ENCODE assay signal across 13 cellular contexts in the genomic region with DNA sequence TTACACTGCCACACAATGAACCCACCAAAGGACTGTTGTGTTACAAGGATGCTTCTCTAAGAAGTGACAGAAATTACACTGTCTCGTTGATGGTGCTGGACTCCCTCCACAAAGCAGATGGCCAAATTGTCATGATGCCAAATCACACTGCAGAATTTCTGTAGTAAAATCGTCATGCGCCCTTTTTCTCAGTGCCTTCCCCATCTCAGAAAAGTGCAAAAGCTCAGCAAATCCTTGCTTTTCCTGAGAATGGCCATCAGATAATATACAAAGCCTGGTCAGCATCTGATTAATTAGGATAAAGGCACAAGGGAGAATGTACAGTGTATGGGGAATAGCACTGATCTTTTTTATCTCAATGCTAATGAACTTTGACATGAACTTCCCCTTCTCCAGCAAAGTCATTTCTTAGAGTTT.
DNase-seq lines count a peak whose midpoint lies in the region; ATAC-seq and TF ChIP-seq lines count a peak whose summit lies in the region.
"Had no signal": no experiment of that assay in that cellular context is flagged by ENCODE, and none has a peak within 500 bp of the region (broad histone marks: within the 10 kb centered on the region; RNA-seq: fewer than 3 reads in every experiment).

No MANE protein-coding gene starts in this region.

- H3K4me3 ChIP-seq in psoas muscle: peak overlapping the region; percentile 9

- H3K27me3 ChIP-seq in psoas muscle (ENCODE audit: insufficient read depth in 3 of 3, low read length in 2 of 3) (no peaks in the 10 kb centered on the region), foreskin keratinocyte (peaks cover 3% of the 10 kb centered on the region)
- H3K27me3 ChIP-seq: neutrophil had no signal

- no peak for ATAC-seq in psoas muscle
- ATAC-seq in foreskin keratinocyte: no peak

- peak overlapping the region in 3 of 5 experiments; percentile 78 to 91 (median 83) for H3K27ac Mint-ChIP-seq in brain
- H3K27ac Mint-ChIP-seq in activated CD4-positive, alpha-beta T cell treated with anti-CD3 and anti-CD28 coated beads, Interleukin-2, amount 10 ng/mL, durations not matched to agents 24 days and 14 days: no peak overlapping the region
- H3K27ac Mint-ChIP-seq: activated naive CD4-positive, alpha-beta T cell treated with anti-CD3 and anti-CD28 coated beads, Interleukin-2, amount 10 ng/mL, durations not matched to agents 7 days and 5 days; stimulated activated naive CD8-positive, alpha-beta T cell treated with anti-CD3 and anti-CD28 coated beads, Interleukin-15, Interleukin-2, amounts not matched to agents 100 ng/mL and 50 ng/mL, for 24 hours had no signal

- DNase-seq in NCI-H2029 (lab: John Stamatoyannopoulos, UW) (peak; percentile 24), NCI-H2029 treated with DMSO at 0.1 percent for 48 hours (lab: John Stamatoyannopoulos, UW) (no peak), NCI-H1092 (lab: John Stamatoyannopoulos, UW) (peak; percentile 6), psoas muscle (no peak), foreskin keratinocyte (no peak), NCI-H1105 (lab: John Stamatoyannopoulos, UW) (no peak)
- DNase-seq in activated CD4-positive, alpha-beta T cell treated with anti-CD3 and anti-CD28 coated beads, Interleukin-2, amount 10 ng/mL, durations not matched to agents 24 days and 14 days: no peak
- DNase-seq: 8988T; activated CD4-positive, alpha-beta T cell treated with anti-CD3 and anti-CD28 coated beads, Interleukin-2, amount 50 U/mL, for 48 hours; activated naive CD4-positive, alpha-beta T cell treated with anti-CD3 and anti-CD28 coated beads, Interleukin-2, amount 10 ng/mL, durations not matched to agents 7 days and 5 days had no signal

- H3K9me3 ChIP-seq in psoas muscle: no peaks in the 10 kb centered on the region
- H3K9me3 ChIP-seq: neutrophil had no signal

- no peaks in the 10 kb centered on the region for H3K27me3 Mint-ChIP-seq in brain
- no peaks in the 10 kb centered on the region for H3K27me3 Mint-ChIP-seq in activated CD4-positive, alpha-beta T cell treated with anti-CD3 and anti-CD28 coated beads, Interleukin-2, amount 10 ng/mL, durations not matched to agents 24 days and 14 days
- H3K27me3 Mint-ChIP-seq: activated naive CD4-positive, alpha-beta T cell treated with anti-CD3 and anti-CD28 coated beads, Interleukin-2, amount 10 ng/mL, durations not matched to agents 7 days and 5 days; stimulated activated naive CD8-positive, alpha-beta T cell treated with anti-CD3 and anti-CD28 coated beads, Interleukin-15, Interleukin-2, amounts not matched to agents 100 ng/mL and 50 ng/mL, for 24 hours had no signal

- H3K4me1 Mint-ChIP-seq in brain: peaks cover 78% of the 10 kb centered on the region
- H3K4me1 Mint-ChIP-seq in activated CD4-positive, alpha-beta T cell treated with anti-CD3 and anti-CD28 coated beads, Interleukin-2, amount 10 ng/mL, durations not matched to agents 24 days and 14 days: peaks cover 1% of the 10 kb centered on the region
- H3K4me1 Mint-ChIP-seq: activated naive CD4-positive, alpha-beta T cell treated with anti-CD3 and anti-CD28 coated beads, Interleukin-2, amount 10 ng/mL, durations not matched to agents 7 days and 5 days had no signal

- peaks cover 10% of the 10 kb centered on the region for H3K4me1 ChIP-seq in psoas muscle
- no peaks in the 10 kb centered on the region for H3K4me1 ChIP-seq in foreskin keratinocyte

- no peaks in the 10 kb centered on the region for H3K36me3 ChIP-seq in psoas muscle (ENCODE audit: insufficient read depth in 1 of 2, low read depth in 1 of 2)
- H3K36me3 ChIP-seq: neutrophil had no signal

- intact Hi-C loops in psoas muscle (cut with DNase I): no loop called here
- intact Hi-C loops in activated CD4-positive, alpha-beta T cell treated with anti-CD3 and anti-CD28 coated beads, Interleukin-2, amount 10 ng/mL, durations not matched to agents 24 days and 14 days (cut with micrococcal nuclease): no loop called here

- no peaks in the 10 kb centered on the region for H3K36me3 Mint-ChIP-seq in brain
- no peaks in the 10 kb centered on the region for H3K36me3 Mint-ChIP-seq in activated CD4-positive, alpha-beta T cell treated with anti-CD3 and anti-CD28 coated beads, Interleukin-2, amount 10 ng/mL, durations not matched to agents 24 days and 14 days (ENCODE audit: low read depth)
- H3K36me3 Mint-ChIP-seq: activated naive CD4-positive, alpha-beta T cell treated with anti-CD3 and anti-CD28 coated beads, Interleukin-2, amount 10 ng/mL, durations not matched to agents 7 days and 5 days had no signal

- H3K9me3 Mint-ChIP-seq in brain: peaks cover 1 to 19% (median 2%) of the 10 kb centered on the region in 5 experiments
- no peaks in the 10 kb centered on the region for H3K9me3 Mint-ChIP-seq in activated CD4-positive, alpha-beta T cell treated with anti-CD3 and anti-CD28 coated beads, Interleukin-2, amount 10 ng/mL, durations not matched to agents 24 days and 14 days
- H3K9me3 Mint-ChIP-seq: activated naive CD4-positive, alpha-beta T cell treated with anti-CD3 and anti-CD28 coated beads, Interleukin-2, amount 10 ng/mL, durations not matched to agents 7 days and 5 days; stimulated activated naive CD8-positive, alpha-beta T cell treated with anti-CD3 and anti-CD28 coated beads, Interleukin-15, Interleukin-2, amounts not matched to agents 100 ng/mL and 50 ng/mL, for 24 hours had no signal

- 7 to 19% (median 10%) methylated on average over 3 of the region's 3 CpGs for WGBS in psoas muscle, 3 donors

- H3K27ac ChIP-seq in psoas muscle: no peak overlapping the region
- H3K27ac ChIP-seq in foreskin keratinocyte: no peak overlapping the region
- H3K27ac ChIP-seq: neutrophil had no signal

- TF ChIP-seq CTCF in brain (conservative IDR thresholded peaks at IDR 0.05): no peak
- no peak for TF ChIP-seq CTCF in psoas muscle (IDR thresholded peaks at IDR 0.05)
- no peak for TF ChIP-seq CTCF in foreskin keratinocyte (conservative IDR thresholded peaks at IDR 0.05)

- peak overlapping the region in 1 of 5 experiments; percentile 70 for H3K4me3 Mint-ChIP-seq in brain
- H3K4me3 Mint-ChIP-seq in activated CD4-positive, alpha-beta T cell treated with anti-CD3 and anti-CD28 coated beads, Interleukin-2, amount 10 ng/mL, durations not matched to agents 24 days and 14 days: no peak overlapping the region
- H3K4me3 Mint-ChIP-seq: activated naive CD4-positive, alpha-beta T cell treated with anti-CD3 and anti-CD28 coated beads, Interleukin-2, amount 10 ng/mL, durations not matched to agents 7 days and 5 days had no signal

Comparison
In these comparisons a context has a peak if more than half of its experiments do, and no peak if none do; other contexts are left out.
1. DNase-seq: peak in NCI-H2029 (single experiment) and NCI-H1092 (single experiment); none in NCI-H2029 treated with DMSO at 0.1 percent for 48 hours (single experiment), psoas muscle (0 of 2), foreskin keratinocyte (0 of 2), NCI-H1105 (single experiment) and activated CD4-positive, alpha-beta T cell treated with anti-CD3 and anti-CD28 coated beads, Interleukin-2, amount 10 ng/mL, durations not matched to agents 24 days and 14 days (single experiment).